In the genomic region with DNA sequence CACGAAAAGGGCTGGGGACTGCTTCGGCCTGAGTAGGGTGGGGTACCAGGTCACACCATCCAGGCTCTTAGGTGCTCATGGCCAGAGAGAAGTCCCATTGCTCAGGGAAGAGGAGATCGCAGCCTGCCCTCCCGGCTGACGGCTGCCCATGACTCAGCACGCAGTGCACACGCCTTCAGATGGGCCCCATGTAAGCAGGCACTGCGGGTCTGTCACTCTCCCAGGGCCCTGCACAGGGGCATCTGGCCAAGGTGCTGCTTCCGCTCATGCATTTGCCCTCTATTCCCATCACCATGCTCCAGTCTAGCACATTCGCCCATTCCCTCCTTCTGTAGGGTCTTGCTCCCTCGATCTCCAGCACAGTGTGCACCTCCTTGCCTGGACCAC, we compare ENCODE assay signal across 1 cellular context.
TF ChIP-seq lines count a peak whose summit lies in the region.

No MANE protein-coding gene starts in this region.

TF ChIP-seq in K562, 482 proteins besides CTCF, POLR2A, EP300 and RAD21:
- TF ChIP-seq C11orf30 (IDR thresholded peaks at IDR 0.05; ENCODE audit: low read depth) (peak; percentile 83), MAFG (tag; conservative IDR thresholded peaks at IDR 0.05) (peak; percentile 82), ZNF316 (IDR thresholded peaks at IDR 0.05) (peak; percentile 69), MAFK (IDR thresholded peaks at IDR 0.05; ENCODE audit: low read length) (peak; percentile 62; the same call in 1 of the 2 replicates), ZFP1 (CRISPR knock-in tag; IDR thresholded peaks at IDR 0.05) (no peak), RFX1 (IDR thresholded peaks at IDR 0.05) (no peak), JUND (IDR thresholded peaks at IDR 0.05; ENCODE audit: borderline replicate concordance, low read depth, low read length) (0 out of 2 replicates have a peak, but pooled peaks have one; percentile 35), JUND (tag; IDR thresholded peaks at IDR 0.05; ENCODE audit: borderline replicate concordance, low read depth, low read length) (no peak; the same call in 2 of the 3 replicates), NFE2 (IDR thresholded peaks at IDR 0.05; ENCODE audit: low read depth) (peak; percentile 85), RUNX1 (IDR thresholded peaks at IDR 0.05; ENCODE audit: low read depth) (0 out of 2 replicates have a peak, but pooled peaks have one; percentile 40), ZNF431 (CRISPR knock-in tag; IDR thresholded peaks at IDR 0.05) (no peak)
- TF ChIP-seq, protein P1, sequence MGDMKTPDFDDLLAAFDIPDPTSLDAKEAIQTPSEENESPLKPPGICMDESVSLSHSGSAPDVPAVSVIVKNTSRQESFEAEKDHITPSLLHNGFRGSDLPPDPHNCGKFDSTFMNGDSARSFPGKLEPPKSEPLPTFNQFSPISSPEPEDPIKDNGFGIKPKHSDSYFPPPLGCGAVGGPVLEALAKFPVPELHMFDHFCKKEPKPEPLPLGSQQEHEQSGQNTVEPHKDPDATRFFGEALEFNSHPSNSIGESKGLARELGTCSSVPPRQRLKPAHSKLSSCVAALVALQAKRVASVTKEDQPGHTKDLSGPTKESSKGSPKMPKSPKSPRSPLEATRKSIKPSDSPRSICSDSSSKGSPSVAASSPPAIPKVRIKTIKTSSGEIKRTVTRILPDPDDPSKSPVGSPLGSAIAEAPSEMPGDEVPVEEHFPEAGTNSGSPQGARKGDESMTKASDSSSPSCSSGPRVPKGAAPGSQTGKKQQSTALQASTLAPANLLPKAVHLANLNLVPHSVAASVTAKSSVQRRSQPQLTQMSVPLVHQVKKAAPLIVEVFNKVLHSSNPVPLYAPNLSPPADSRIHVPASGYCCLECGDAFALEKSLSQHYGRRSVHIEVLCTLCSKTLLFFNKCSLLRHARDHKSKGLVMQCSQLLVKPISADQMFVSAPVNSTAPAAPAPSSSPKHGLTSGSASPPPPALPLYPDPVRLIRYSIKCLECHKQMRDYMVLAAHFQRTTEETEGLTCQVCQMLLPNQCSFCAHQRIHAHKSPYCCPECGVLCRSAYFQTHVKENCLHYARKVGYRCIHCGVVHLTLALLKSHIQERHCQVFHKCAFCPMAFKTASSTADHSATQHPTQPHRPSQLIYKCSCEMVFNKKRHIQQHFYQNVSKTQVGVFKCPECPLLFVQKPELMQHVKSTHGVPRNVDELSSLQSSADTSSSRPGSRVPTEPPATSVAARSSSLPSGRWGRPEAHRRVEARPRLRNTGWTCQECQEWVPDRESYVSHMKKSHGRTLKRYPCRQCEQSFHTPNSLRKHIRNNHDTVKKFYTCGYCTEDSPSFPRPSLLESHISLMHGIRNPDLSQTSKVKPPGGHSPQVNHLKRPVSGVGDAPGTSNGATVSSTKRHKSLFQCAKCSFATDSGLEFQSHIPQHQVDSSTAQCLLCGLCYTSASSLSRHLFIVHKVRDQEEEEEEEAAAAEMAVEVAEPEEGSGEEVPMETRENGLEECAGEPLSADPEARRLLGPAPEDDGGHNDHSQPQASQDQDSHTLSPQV (IDR thresholded peaks at IDR 0.05): peak; percentile 55; the same call in 1 of the 2 replicates
- TF ChIP-seq, protein P2, sequence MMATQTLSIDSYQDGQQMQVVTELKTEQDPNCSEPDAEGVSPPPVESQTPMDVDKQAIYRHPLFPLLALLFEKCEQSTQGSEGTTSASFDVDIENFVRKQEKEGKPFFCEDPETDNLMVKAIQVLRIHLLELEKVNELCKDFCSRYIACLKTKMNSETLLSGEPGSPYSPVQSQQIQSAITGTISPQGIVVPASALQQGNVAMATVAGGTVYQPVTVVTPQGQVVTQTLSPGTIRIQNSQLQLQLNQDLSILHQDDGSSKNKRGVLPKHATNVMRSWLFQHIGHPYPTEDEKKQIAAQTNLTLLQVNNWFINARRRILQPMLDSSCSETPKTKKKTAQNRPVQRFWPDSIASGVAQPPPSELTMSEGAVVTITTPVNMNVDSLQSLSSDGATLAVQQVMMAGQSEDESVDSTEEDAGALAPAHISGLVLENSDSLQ (IDR thresholded peaks at IDR 0.05): peak; percentile 43; the same call in 1 of the 2 replicates
